ENCODE assay signal across 10 cellular contexts in the genomic region with DNA sequence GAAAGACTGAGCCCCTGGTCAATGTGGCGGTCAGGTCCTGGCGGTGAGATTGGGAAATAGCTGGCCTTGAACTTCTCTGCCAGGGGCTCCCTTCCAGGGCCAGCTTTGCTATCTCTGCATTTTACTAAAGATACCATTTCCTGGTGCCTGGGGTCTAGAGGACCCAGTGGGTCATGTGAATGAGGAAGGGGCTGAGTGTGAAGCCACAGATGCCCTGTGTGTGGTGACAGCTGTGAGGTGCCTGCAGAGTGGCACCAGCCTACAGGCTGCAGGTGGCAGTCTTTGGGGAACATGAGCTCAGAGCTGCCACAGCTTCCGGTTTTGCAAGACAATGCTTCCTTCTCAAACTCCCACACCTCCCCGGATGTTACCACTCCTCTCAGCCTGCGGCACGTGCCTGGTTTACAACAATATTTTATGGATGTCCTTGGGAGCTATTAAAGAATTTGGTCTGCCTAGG. TPM values are rescaled to one million over a fixed set of nuclear protein-coding genes. Genes with fewer than 3 reads are reported as not detected.
A peak's percentile ranks its signal among the peaks of the same experiment; 100 is the strongest.
DNase-seq lines count a peak whose midpoint lies in the region; ATAC-seq and TF ChIP-seq lines count a peak whose summit lies in the region.
"Had no signal": no experiment of that assay in that cellular context is flagged by ENCODE, and none has a peak within 500 bp of the region (broad histone marks: within the 10 kb centered on the region; RNA-seq: fewer than 3 reads in every experiment).

No MANE protein-coding gene starts in this region.

- H3K36me3 ChIP-seq in body of pancreas (replicated peaks in 1 of 2; ENCODE audit: insufficient read depth in 1 of 2, low read depth in 2 of 2) (no peaks in the 10 kb centered on the region), neural progenitor cell (no peaks in the 10 kb centered on the region), esophagus muscularis mucosa (peaks cover 0 to 4% (median 0%) of the 10 kb centered on the region in 4 donors)

- H3K27me3 ChIP-seq in body of pancreas (peaks cover 0 to 13% of the 10 kb centered on the region in 2 donors), neural progenitor cell (peaks cover 40% of the 10 kb centered on the region), esophagus muscularis mucosa (peaks cover 0 to 29% (median 9%) of the 10 kb centered on the region in 4 donors)

- H3K4me3 Mint-ChIP-seq in neural progenitor cell, result peak overlapping the region; percentile 20

- H3K9ac ChIP-seq in neural progenitor cell, result no peak overlapping the region

- H3K9me3 Mint-ChIP-seq in neural progenitor cell, result no peaks in the 10 kb centered on the region

- H3K4me1 ChIP-seq in body of pancreas, result peaks cover 11% of the 10 kb centered on the region
- no peaks in the 10 kb centered on the region for H3K4me1 ChIP-seq in neural progenitor cell
- H3K4me1 ChIP-seq in esophagus muscularis mucosa, result peaks cover 0 to 11% (median 5%) of the 10 kb centered on the region in 4 donors

- ATAC-seq in HG02642 (IDR thresholded peaks at IDR 0.05; ENCODE audit: poor library complexity, unreplicated experiment), result peak; percentile 72
- peak; percentile 64 for ATAC-seq in body of pancreas

- H3K4me3 ChIP-seq in body of pancreas (no peak overlapping the region), neural progenitor cell (no peak overlapping the region), esophagus muscularis mucosa (no peak overlapping the region)

- no peak for TF ChIP-seq POLR2A in body of pancreas (IDR thresholded peaks at IDR 0.05)
- no peak for TF ChIP-seq POLR2A in esophagus muscularis mucosa (IDR thresholded peaks at IDR 0.05; ENCODE audit: low read depth)

- peaks cover 15% of the 10 kb centered on the region for H3F3A ChIP-seq in neural progenitor cell (ENCODE audit: low read depth)

- peaks cover 35% of the 10 kb centered on the region for H3K27me3 Mint-ChIP-seq in neural progenitor cell (ENCODE audit: insufficient read depth, low read depth)

- H3K4me1 Mint-ChIP-seq in neural progenitor cell, result peaks cover 27% of the 10 kb centered on the region

- no peaks in the 10 kb centered on the region for H4K20me1 ChIP-seq in neural progenitor cell (ENCODE audit: low read depth)

- H2AFZ ChIP-seq in neural progenitor cell (replicated peaks), result no peak overlapping the region

- 33 to 38% methylated on average over 6 of the region's 6 CpGs for WGBS in body of pancreas, 2 donors
- WGBS in esophagus muscularis mucosa, result 69% methylated on average over 6 of the region's 6 CpGs

- H3K79me2 ChIP-seq in neural progenitor cell (ENCODE audit: low read depth), result no peaks in the 10 kb centered on the region

- no peak for TF ChIP-seq EP300 in esophagus muscularis mucosa (IDR thresholded peaks at IDR 0.05)

- H3K27ac Mint-ChIP-seq in neural progenitor cell, result no peak overlapping the region

- TF ChIP-seq CTCF in GM12874 (IDR thresholded peaks at IDR 0.05; ENCODE audit: insufficient read depth, low read depth, low read length), result 0 out of 2 replicates have a peak, but pooled peaks have one; percentile 8
- peak in 3 of 7 experiments; percentile 8 to 33 (median 21) for TF ChIP-seq CTCF in body of pancreas (IDR thresholded peaks at IDR 0.05)
- no peak for TF ChIP-seq CTCF in neural progenitor cell (IDR thresholded peaks at IDR 0.05)
- no peak for TF ChIP-seq CTCF in esophagus muscularis mucosa (IDR thresholded peaks at IDR 0.05)

- no peak overlapping the region for H3K4me2 ChIP-seq in neural progenitor cell

- DNase-seq in SHP77 (lab: John Stamatoyannopoulos, UW) (peak; percentile 25 to 41), body of pancreas (peak; percentile 29 to 55 (median 37)), neural progenitor cell (ENCODE audit: low spot score) (no peak), GOT3 (lab: John Stamatoyannopoulos, UW) (no peak), NCI-H187 (lab: John Stamatoyannopoulos, UW) (no peak), esophagus muscularis mucosa (ENCODE audit: extremely low spot score) (no peak)

- H3K9me3 ChIP-seq in body of pancreas (no peaks in the 10 kb centered on the region), neural progenitor cell (ENCODE audit: low read depth) (no peaks in the 10 kb centered on the region), esophagus muscularis mucosa (no peaks in the 10 kb centered on the region)

- H3K36me3 Mint-ChIP-seq in neural progenitor cell, result peaks cover 12% of the 10 kb centered on the region

- H3K27ac ChIP-seq in body of pancreas (no peak overlapping the region), neural progenitor cell (no peak overlapping the region), esophagus muscularis mucosa (replicated peaks in 1 of 4) (no peak overlapping the region)

- intact Hi-C loops in body of pancreas (cut with DNase I) (no loop called here), esophagus muscularis mucosa (cut with DNase I) (no loop called here)

RNA-seq across cellular contexts. Expression of a gene that starts 5.2 kb away (rescaled TPM):
- total RNA-seq in body of pancreas, result not detected
- total RNA-seq in neural progenitor cell (ENCODE audit: low replicate concordance), result not detected in 2 replicates
- total RNA-seq in esophagus muscularis mucosa, result under 1 TPM in 1 of 4 donors, not detected in 3; 0.34 TPM
- total RNA-seq: T-helper 1 cell treated with Interleukin-12 subunit alpha and Interleukin-12 subunit beta and Interleukin-4 antibody, amounts not matched to agents 30 ng/mL and 1 ng/mL, for 36 hours; urinary bladder had no signal

RNA-seq across cellular contexts. Expression of a gene that starts 32.8 kb away (rescaled TPM):
- total RNA-seq in body of pancreas (1 to 10 TPM; 3.9 to 5.6 TPM), neural progenitor cell (ENCODE audit: low replicate concordance) (1.7 and 2.9 TPM in 2 replicates), esophagus muscularis mucosa (1 to 10 TPM; 6.2 to 7.5 (median 6.5) TPM)

Comparison
In these comparisons a context has a peak if more than half of its experiments do, and no peak if none do; other contexts are left out.
1. DNase-seq: peak in SHP77 (2 of 2) and body of pancreas (4 of 4); none in neural progenitor cell (single experiment), GOT3 (single experiment), NCI-H187 (0 of 2) and esophagus muscularis mucosa (single experiment).